Comparison of ENCODE assay signal across 27 cellular contexts in genomic region chr17:59698143-59698542, GRCh38. TPM values are rescaled to one million over a fixed set of nuclear protein-coding genes. Genes with fewer than 3 reads are reported as not detected.
DNase-seq lines count a peak whose midpoint lies in the region; ATAC-seq and TF ChIP-seq lines count a peak whose summit lies in the region.
"Had no signal": no experiment of that assay in that cellular context is flagged by ENCODE, and none has a peak within 500 bp of the region (broad histone marks: within the 10 kb centered on the region; RNA-seq: fewer than 3 reads in every experiment).

No MANE protein-coding gene starts in this region.

- peaks cover 71% of the 10 kb centered on the region for H3K36me3 Mint-ChIP-seq in activated CD8-positive, alpha-beta T cell treated with anti-CD3 and anti-CD28 coated beads for 36 hours (ENCODE audit: low read depth)
- H3K36me3 Mint-ChIP-seq in activated CD8-positive, alpha-beta T cell treated with anti-CD3 and anti-CD28 coated beads, Interleukin-2, amount 10 ng/mL, durations not matched to agents 7 days and 5 days (ENCODE audit: low read depth), result peaks cover 72% of the 10 kb centered on the region
- peaks cover 98% of the 10 kb centered on the region for H3K36me3 Mint-ChIP-seq in activated T-helper 17 cell treated with anti-CD3 and anti-CD28 coated beads, Interleukin-2, amount 50 U/mL, for 72 hours (ENCODE audit: low read depth)

- H3K4me1 ChIP-seq in DND-41 (ENCODE audit: insufficient read depth, low read length), result peaks cover 24% of the 10 kb centered on the region; the same call in 1 of the 2 replicates
- H3K4me1 ChIP-seq in neutrophil (ENCODE audit: control insufficient read depth in 1 of 2, insufficient read depth in 1 of 2, low read depth in 1 of 2, low read length in 1 of 2), result peaks cover 11 to 12% of the 10 kb centered on the region in 2 experiments
- no peaks in the 10 kb centered on the region for H3K4me1 ChIP-seq in PC-3 (ENCODE audit: insufficient read depth, low read length)
- H3K4me1 ChIP-seq: BE2C, Caco-2, pancreas had no signal

- intact Hi-C loops in activated CD8-positive, alpha-beta T cell treated with anti-CD3 and anti-CD28 coated beads for 36 hours (cut with micrococcal nuclease), result no loop called here
- intact Hi-C loops in PC-3 (cut with micrococcal nuclease) (loop anchor here (10.0 kb wide), 1 partner anchor 337 kb away; no protein-coding TSS in a partner anchor), posterior vena cava (cut with DNase I) (no loop called here)

- DNase-seq in activated CD8-positive, alpha-beta T cell treated with anti-CD3 and anti-CD28 coated beads for 36 hours, result no peak
- DNase-seq in activated CD8-positive, alpha-beta T cell treated with anti-CD3 and anti-CD28 coated beads, Interleukin-2, amount 10 ng/mL, durations not matched to agents 7 days and 5 days, result no peak
- no peak for DNase-seq in DND-41
- DNase-seq in stimulated activated CD4-positive, alpha-beta T cell treated with anti-CD3 and anti-CD28 coated beads, Interleukin-2, amount 100 ng/mL, for 24 hours, result no peak
- DNase-seq in PC-3, result no peak
- no peak for DNase-seq in posterior vena cava (ENCODE audit: low spot score)
- DNase-seq: activated CD4-positive, alpha-beta T cell treated with anti-CD3 and anti-CD28 coated beads, Interleukin-2, amount 50 U/mL, for 4 hours; BE2C; Caco-2; cerebellar nuclear complex; DMS79 treated with DMSO at 0.1 percent for 48 hours; Kasumi-1; kidney; NCI-H1092 treated with DMSO at 0.1 percent for 48 hours; NCI-H2029; NCI-H526 treated with DMSO at 0.1 percent for 48 hours; nephron progenitor cell; pancreas; right cardiac atrium; stimulated activated CD4-positive, alpha-beta T cell treated with anti-CD3 and anti-CD28 coated beads, Interleukin-12 subunit alpha, Interleukin-12 subunit beta, amount 100 ng/mL, for 4 hours; stimulated activated CD4-positive, alpha-beta T cell treated with anti-CD3 and anti-CD28 coated beads, Interleukin-4, amount 100 ng/mL, for 4 hours; trophoblast cell had no signal

- H3K27me3 ChIP-seq in DND-41 (ENCODE audit: insufficient read depth, low read length, poor library complexity) (no peaks in the 10 kb centered on the region), neutrophil (no peaks in the 10 kb centered on the region), PC-3 (ENCODE audit: low read length) (no peaks in the 10 kb centered on the region)
- H3K27me3 ChIP-seq: BE2C, pancreas had no signal

- peaks cover 10% of the 10 kb centered on the region for H3F3A ChIP-seq in PC-3 (ENCODE audit: low read length, unreplicated experiment)

- no peak for TF ChIP-seq CTCF in activated CD8-positive, alpha-beta T cell treated with anti-CD3 and anti-CD28 coated beads for 36 hours (IDR thresholded peaks at IDR 0.05)
- TF ChIP-seq CTCF in DND-41 (IDR thresholded peaks at IDR 0.05; ENCODE audit: borderline replicate concordance, extremely low read depth, low read length, poor library complexity, severe bottlenecking) (no peak), neutrophil (IDR thresholded peaks at IDR 0.05) (no peak), PC-3 (conservative IDR thresholded peaks at IDR 0.05; ENCODE audit: low read depth, low read length) (no peak)

- H3K36me3 ChIP-seq in DND-41 (ENCODE audit: insufficient read depth, low read length) (peaks cover 81% of the 10 kb centered on the region), neutrophil (peaks cover 69% of the 10 kb centered on the region), PC-3 (ENCODE audit: low read depth, low read length) (peaks cover 82% of the 10 kb centered on the region)

- H3K27ac Mint-ChIP-seq in activated CD8-positive, alpha-beta T cell treated with anti-CD3 and anti-CD28 coated beads for 36 hours, result peak overlapping the region; percentile 77
- no peak overlapping the region for H3K27ac Mint-ChIP-seq in activated CD8-positive, alpha-beta T cell treated with anti-CD3 and anti-CD28 coated beads, Interleukin-2, amount 10 ng/mL, durations not matched to agents 7 days and 5 days
- H3K27ac Mint-ChIP-seq in activated T-helper 17 cell treated with anti-CD3 and anti-CD28 coated beads, Interleukin-2, amount 50 U/mL, for 72 hours, result peak overlapping the region; percentile 33

- H4K20me1 ChIP-seq in DND-41 (ENCODE audit: insufficient read depth, low read length), result peaks cover 89% of the 10 kb centered on the region
- peaks cover 82% of the 10 kb centered on the region for H4K20me1 ChIP-seq in PC-3 (ENCODE audit: low read length)

- H3K4me2 ChIP-seq in DND-41 (ENCODE audit: insufficient read depth, low read length) (peak overlapping the region; percentile 20; the same call in 1 of the 2 replicates), PC-3 (ENCODE audit: low read length) (no peak overlapping the region)
- H3K4me2 ChIP-seq: A549 had no signal

- CTCF ChIA-PET in activated CD8-positive, alpha-beta T cell treated with anti-CD3 and anti-CD28 coated beads for 36 hours (lab: Charles Lee), result interaction anchor here (1.1 kb wide), 1 partner anchor 15 kb away, joined by 3 read pairs; no protein-coding TSS in a partner anchor
- CTCF ChIA-PET in activated CD8-positive, alpha-beta T cell treated with anti-CD3 and anti-CD28 coated beads, Interleukin-2, amount 10 ng/mL, durations not matched to agents 7 days and 5 days (lab: Charles Lee), result no interaction called here
- CTCF ChIA-PET in PC-3 (lab: Charles Lee), result no interaction called here

- POLR2A ChIA-PET in activated CD8-positive, alpha-beta T cell treated with anti-CD3 and anti-CD28 coated beads for 36 hours (lab: Charles Lee), result interaction anchor here (0.7 kb wide), 1 partner anchor 9 kb away, joined by 4 read pairs; the partner anchor contains the start of genes PTRH2 and VMP1
- POLR2A ChIA-PET in activated CD8-positive, alpha-beta T cell treated with anti-CD3 and anti-CD28 coated beads, Interleukin-2, amount 10 ng/mL, durations not matched to agents 7 days and 5 days (lab: Charles Lee), result no interaction called here
- POLR2A ChIA-PET in PC-3 (lab: Charles Lee; ENCODE audit: unreplicated experiment), result no interaction called here

- ATAC-seq in activated CD8-positive, alpha-beta T cell treated with anti-CD3 and anti-CD28 coated beads for 36 hours, result no peak
- ATAC-seq in activated CD8-positive, alpha-beta T cell treated with anti-CD3 and anti-CD28 coated beads, Interleukin-2, amount 10 ng/mL, durations not matched to agents 7 days and 5 days, result no peak
- ATAC-seq in DND-41 (ENCODE audit: insufficient read depth, low read depth), result no peak
- ATAC-seq in activated T-helper 17 cell treated with anti-CD3 and anti-CD28 coated beads, Interleukin-2, amount 50 U/mL, for 72 hours (replicated peaks), result no peak
- ATAC-seq in PC-3, result no peak
- ATAC-seq: A549, pancreas, right cardiac atrium had no signal

- no peaks in the 10 kb centered on the region for H3K9me2 ChIP-seq in PC-3 (replicated peaks; ENCODE audit: low read length)

- H2AFZ ChIP-seq in DND-41 (ENCODE audit: low read depth, low read length), result no peak overlapping the region
- no peak overlapping the region for H2AFZ ChIP-seq in PC-3 (ENCODE audit: low read length)

- BruUV-seq in PC-3 (replicated peaks; lab: Mats Ljungman, UMichigan), result no TSS peak

- peaks cover 100% of the 10 kb centered on the region for H3K79me2 ChIP-seq in DND-41 (ENCODE audit: insufficient read depth, low read length)
- H3K79me2 ChIP-seq in PC-3 (ENCODE audit: low read length), result peaks cover 96% of the 10 kb centered on the region

- H3K9ac ChIP-seq in DND-41 (ENCODE audit: low read depth, low read length) (no peak overlapping the region), PC-3 (ENCODE audit: low read length) (no peak overlapping the region)

- H3K27ac ChIP-seq in DND-41 (ENCODE audit: low read length) (no peak overlapping the region), neutrophil (peak overlapping the region; percentile 58), PC-3 (ENCODE audit: low read length) (no peak overlapping the region)
- H3K27ac ChIP-seq: A549, pancreas, RWPE1, SK-N-MC had no signal

- H3K4me3 ChIP-seq in DND-41 (ENCODE audit: low read depth in 1 of 2, low read length in 2 of 2) (no peak overlapping the region), neutrophil (ENCODE audit: low read depth in 1 of 2, low read length in 1 of 2) (no peak overlapping the region), PC-3 (ENCODE audit: low read length) (no peak overlapping the region)
- H3K4me3 ChIP-seq: A549, pancreas, SK-N-MC had no signal

- H3K9me3 Mint-ChIP-seq in activated CD8-positive, alpha-beta T cell treated with anti-CD3 and anti-CD28 coated beads for 36 hours, result no peaks in the 10 kb centered on the region
- no peaks in the 10 kb centered on the region for H3K9me3 Mint-ChIP-seq in activated CD8-positive, alpha-beta T cell treated with anti-CD3 and anti-CD28 coated beads, Interleukin-2, amount 10 ng/mL, durations not matched to agents 7 days and 5 days (ENCODE audit: insufficient read depth)
- H3K9me3 Mint-ChIP-seq in activated T-helper 17 cell treated with anti-CD3 and anti-CD28 coated beads, Interleukin-2, amount 50 U/mL, for 72 hours, result no peaks in the 10 kb centered on the region
- H3K9me3 Mint-ChIP-seq: nephron progenitor cell had no signal

- H3K4me3 Mint-ChIP-seq in activated CD8-positive, alpha-beta T cell treated with anti-CD3 and anti-CD28 coated beads for 36 hours, result no peak overlapping the region
- H3K4me3 Mint-ChIP-seq in activated CD8-positive, alpha-beta T cell treated with anti-CD3 and anti-CD28 coated beads, Interleukin-2, amount 10 ng/mL, durations not matched to agents 7 days and 5 days, result no peak overlapping the region
- H3K4me3 Mint-ChIP-seq in activated T-helper 17 cell treated with anti-CD3 and anti-CD28 coated beads, Interleukin-2, amount 50 U/mL, for 72 hours, result peak overlapping the region; percentile 42
- H3K4me3 Mint-ChIP-seq: nephron progenitor cell had no signal

- no peaks in the 10 kb centered on the region for H3K27me3 Mint-ChIP-seq in activated CD8-positive, alpha-beta T cell treated with anti-CD3 and anti-CD28 coated beads for 36 hours
- H3K27me3 Mint-ChIP-seq in activated CD8-positive, alpha-beta T cell treated with anti-CD3 and anti-CD28 coated beads, Interleukin-2, amount 10 ng/mL, durations not matched to agents 7 days and 5 days (ENCODE audit: low read depth), result no peaks in the 10 kb centered on the region
- H3K27me3 Mint-ChIP-seq in activated T-helper 17 cell treated with anti-CD3 and anti-CD28 coated beads, Interleukin-2, amount 50 U/mL, for 72 hours, result no peaks in the 10 kb centered on the region

- H3K4me1 Mint-ChIP-seq in activated CD8-positive, alpha-beta T cell treated with anti-CD3 and anti-CD28 coated beads for 36 hours (ENCODE audit: low read depth), result peaks cover 58% of the 10 kb centered on the region
- H3K4me1 Mint-ChIP-seq in activated CD8-positive, alpha-beta T cell treated with anti-CD3 and anti-CD28 coated beads, Interleukin-2, amount 10 ng/mL, durations not matched to agents 7 days and 5 days (ENCODE audit: low read depth), result peaks cover 39% of the 10 kb centered on the region
- H3K4me1 Mint-ChIP-seq in activated T-helper 17 cell treated with anti-CD3 and anti-CD28 coated beads, Interleukin-2, amount 50 U/mL, for 72 hours, result peaks cover 37% of the 10 kb centered on the region

- no peaks in the 10 kb centered on the region for H3K9me3 ChIP-seq in DND-41 (ENCODE audit: insufficient read depth, low read length, severe bottlenecking)
- H3K9me3 ChIP-seq in neutrophil, result no peaks in the 10 kb centered on the region
- H3K9me3 ChIP-seq in PC-3 (ENCODE audit: low read length), result no peaks in the 10 kb centered on the region
- H3K9me3 ChIP-seq: A549, BE2C, Caco-2, pancreas had no signal

RNA-seq across cellular contexts. Expression of gene PTRH2, which starts 9.1 kb away (rescaled TPM):
- 10 to 100 TPM; 34.2 to 37.4 TPM for total RNA-seq in activated CD8-positive, alpha-beta T cell treated with anti-CD3 and anti-CD28 coated beads for 36 hours
- 10 to 100 TPM; 21.5 to 24.7 TPM for total RNA-seq in activated CD8-positive, alpha-beta T cell treated with anti-CD3 and anti-CD28 coated beads, Interleukin-2, amount 10 ng/mL, durations not matched to agents 7 days and 5 days
- 10 to 100 TPM; 32.4 to 48.6 TPM for total RNA-seq in activated T-helper 17 cell treated with anti-CD3 and anti-CD28 coated beads, Interleukin-2, amount 50 U/mL, for 72 hours
- total RNA-seq in PC-3 (2014; rRNA removed) (69.8 and 82.1 TPM in 2 replicates), posterior vena cava (10 to 100 TPM; 13.0 to 17.4 TPM)

RNA-seq across cellular contexts. Expression of gene VMP1, which starts 9.3 kb away (rescaled TPM):
- total RNA-seq in activated CD8-positive, alpha-beta T cell treated with anti-CD3 and anti-CD28 coated beads for 36 hours, result 100 to 1,000 TPM; 239 to 248 TPM
- 100 to 1,000 TPM; 122 to 123 TPM for total RNA-seq in activated CD8-positive, alpha-beta T cell treated with anti-CD3 and anti-CD28 coated beads, Interleukin-2, amount 10 ng/mL, durations not matched to agents 7 days and 5 days
- 100 to 1,000 TPM; 309 to 488 TPM for total RNA-seq in activated T-helper 17 cell treated with anti-CD3 and anti-CD28 coated beads, Interleukin-2, amount 50 U/mL, for 72 hours
- total RNA-seq in PC-3 (2014; rRNA removed) (237 and 277 TPM in 2 replicates), posterior vena cava (100 to 1,000 TPM; 259 to 390 TPM)
